20 cellular contexts compared by ENCODE assay signal in the genomic region with DNA sequence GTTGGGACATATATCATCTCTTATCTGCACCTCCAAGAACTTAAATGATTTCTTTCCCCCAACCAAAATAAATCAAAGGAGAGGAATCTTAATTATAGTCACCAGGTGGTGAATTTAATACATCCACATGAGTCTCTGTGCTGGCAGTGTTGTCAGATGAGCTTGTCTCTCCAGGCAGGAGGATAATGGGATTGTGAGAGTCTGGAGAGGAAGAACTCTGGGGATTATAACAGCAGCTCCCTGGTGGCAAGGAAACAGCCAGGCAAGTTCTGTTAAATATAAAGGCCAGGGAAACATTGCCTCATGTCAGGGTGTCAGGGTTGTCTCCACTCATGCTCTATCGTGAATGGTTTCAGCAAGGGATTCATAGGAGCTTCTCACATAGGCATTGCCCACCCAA.
"Had no signal": no experiment of that assay in that cellular context is flagged by ENCODE, and none has a peak within 500 bp of the region (broad histone marks: within the 10 kb centered on the region; RNA-seq: fewer than 3 reads in every experiment).

No MANE protein-coding gene starts in this region.

- H3K27ac ChIP-seq: esophagus squamous epithelium, hepatocyte, psoas muscle, right lobe of liver, suprapubic skin, thyroid gland, upper lobe of left lung, uterus had no signal

- H3K36me3 ChIP-seq: esophagus squamous epithelium, right lobe of liver, suprapubic skin, thyroid gland, upper lobe of left lung, uterus had no signal

- H3K27me3 ChIP-seq: esophagus squamous epithelium, right lobe of liver, suprapubic skin, thyroid gland, upper lobe of left lung, uterus had no signal

- H3K4me3 ChIP-seq: esophagus squamous epithelium, hepatocyte, lung, psoas muscle, right lobe of liver, suprapubic skin, thyroid gland, upper lobe of left lung, uterus had no signal

- H3K9me3 ChIP-seq: esophagus squamous epithelium, psoas muscle, right lobe of liver, suprapubic skin, thyroid gland, upper lobe of left lung, uterus had no signal

- DNase-seq: effector memory CD8-positive, alpha-beta T cell; esophagus squamous epithelium; foreskin fibroblast; kidney; left cardiac atrium; left ventricle myocardium superior; mesenchymal stem cell; naive B cell; psoas muscle; retina; right lobe of liver; stimulated activated CD4-positive, alpha-beta T cell treated with anti-CD3 and anti-CD28 coated beads, Interleukin-4, amount 100 ng/mL, for 1 hour; stimulated activated CD8-positive, alpha-beta memory T cell treated with anti-CD3 and anti-CD28 coated beads, Interleukin-4, amount 100 ng/mL, for 48 hours; stimulated activated naive CD8-positive, alpha-beta T cell treated with anti-CD3 and anti-CD28 coated beads, Interleukin-15, Interleukin-2, amounts not matched to agents 100 U/mL and 50 U/mL, for 24 hours; thyroid gland; upper lobe of left lung; uterus had no signal
